ENCODE assay signal across 17 cellular contexts in the genomic region with DNA sequence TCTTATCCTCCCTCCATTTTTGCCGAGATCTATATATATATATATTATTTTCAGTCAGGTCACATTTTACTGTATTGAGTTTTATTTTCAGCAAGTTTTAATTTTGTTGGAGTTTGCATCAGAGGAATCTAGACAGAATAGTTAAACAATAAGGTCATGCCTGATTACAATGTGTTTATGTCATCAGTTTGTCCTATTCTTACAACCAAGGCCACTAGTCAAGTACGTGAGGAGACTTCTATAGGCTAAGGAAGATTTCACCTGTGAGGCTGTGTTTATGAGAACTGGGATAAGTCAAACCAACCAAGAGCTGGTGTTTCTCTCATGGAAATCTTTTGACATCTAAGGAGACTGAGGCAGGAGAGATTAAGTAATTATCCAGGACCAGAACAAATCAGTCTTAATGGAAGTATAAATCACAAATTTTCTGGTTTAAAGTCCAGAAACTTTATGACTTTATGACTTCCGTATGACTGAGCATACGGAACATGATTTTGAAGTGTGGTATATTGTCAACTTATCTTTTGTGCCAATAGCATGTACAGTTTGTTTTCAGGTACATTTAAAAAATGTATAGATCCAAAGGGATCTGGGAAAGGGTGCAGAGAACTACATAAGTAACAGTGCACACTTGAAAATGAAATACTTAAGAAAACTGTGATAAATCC.
A peak's percentile ranks its signal among the peaks of the same experiment; 100 is the strongest.
DNase-seq lines count a peak whose midpoint lies in the region; ATAC-seq, FAIRE-seq and TF ChIP-seq lines count a peak whose summit lies in the region.
"Had no signal": no experiment of that assay in that cellular context is flagged by ENCODE, and none has a peak within 500 bp of the region (broad histone marks: within the 10 kb centered on the region; RNA-seq: fewer than 3 reads in every experiment).

No MANE protein-coding gene starts in this region.

- H3K9me2 ChIP-seq in hepatocyte (replicated peaks; ENCODE audit: insufficient read depth), result no peaks in the 10 kb centered on the region

- no peak overlapping the region for H3K4me3 ChIP-seq in adipocyte (ENCODE audit: low read length)
- H3K4me3 ChIP-seq in hepatocyte, result no peak overlapping the region
- H3K4me3 ChIP-seq in mucosa of descending colon, result no peak overlapping the region
- H3K4me3 ChIP-seq in small intestine (ENCODE audit: low read depth in 1 of 2, low read length in 2 of 2), result no peak overlapping the region
- H3K4me3 ChIP-seq: A549 had no signal

- intact Hi-C loops in mucosa of descending colon (cut with DNase I, micrococcal nuclease), result no loop called here

- H3K4me1 ChIP-seq in adipocyte (ENCODE audit: control insufficient read depth, insufficient read depth, low read length) (peaks cover 31% of the 10 kb centered on the region), hepatocyte (ENCODE audit: insufficient read depth) (no peaks in the 10 kb centered on the region), mucosa of descending colon (ENCODE audit: low read depth) (peaks cover 5% of the 10 kb centered on the region), small intestine (ENCODE audit: control insufficient read depth in 2 of 2, insufficient read depth in 1 of 2, low read depth in 1 of 2, low read length in 1 of 2) (no peaks in the 10 kb centered on the region)
- H3K4me1 ChIP-seq: A549 had no signal

- 89% methylated on average over 4 of the region's 4 CpGs for WGBS in hepatocyte (ENCODE audit: low lambda C conversion rate, missing lambda C conversion rate)
- WGBS in small intestine, 3 donors, result 41 to 73% (median 54%) methylated on average over 4 of the region's 4 CpGs

- H2AFZ ChIP-seq in hepatocyte, result no peak overlapping the region

- no peak for FAIRE-seq in small intestine (lab: Jason Lieb, UNC)
- FAIRE-seq: A549, GM12891, GM19239 had no signal

- H3K27me3 ChIP-seq in adipocyte (replicated peaks; ENCODE audit: control insufficient read depth, insufficient read depth, low read length) (no peaks in the 10 kb centered on the region), hepatocyte (no peaks in the 10 kb centered on the region), small intestine (ENCODE audit: control insufficient read depth in 2 of 2, insufficient read depth in 2 of 2, low read length in 2 of 2) (no peaks in the 10 kb centered on the region)
- H3K27me3 ChIP-seq: BE2C had no signal

- no peak for TF ChIP-seq CTCF in hepatocyte (IDR thresholded peaks at IDR 0.05; ENCODE audit: poor library complexity)
- TF ChIP-seq CTCF in mucosa of descending colon (IDR thresholded peaks at IDR 0.05), result no peak

- no peak overlapping the region for H3K9ac ChIP-seq in adipocyte (ENCODE audit: low read length)

- peak; percentile 9 for DNase-seq in adipocyte (ENCODE audit: low read depth)
- no peak for DNase-seq in hepatocyte (ENCODE audit: low spot score)
- no peak for DNase-seq in mucosa of descending colon
- DNase-seq in small intestine, result peak; percentile 76
- DNase-seq in KG1 (lab: John Stamatoyannopoulos, UW), result no peak
- no peak for DNase-seq in NCI-H446 (lab: John Stamatoyannopoulos, UW)
- DNase-seq: BE2C; CD4-positive, alpha-beta memory T cell; DMS153; DMS79 treated with DMSO at 0.1 percent for 48 hours; EL; H7 had no signal

- H3K9me3 ChIP-seq in adipocyte (ENCODE audit: control insufficient read depth, low read length) (no peaks in the 10 kb centered on the region), hepatocyte (ENCODE audit: low read depth) (no peaks in the 10 kb centered on the region), mucosa of descending colon (no peaks in the 10 kb centered on the region), small intestine (ENCODE audit: control insufficient read depth, low read depth) (no peaks in the 10 kb centered on the region)
- H3K9me3 ChIP-seq: A549, BE2C had no signal

- ATAC-seq in mucosa of descending colon, result peak; percentile 60
- ATAC-seq in GM21786 (IDR thresholded peaks at IDR 0.05; ENCODE audit: unreplicated experiment), result no peak
- ATAC-seq: A549 had no signal

- peak overlapping the region; percentile 8 for H3K4me2 ChIP-seq in hepatocyte
- H3K4me2 ChIP-seq: A549 had no signal

- H4K20me1 ChIP-seq in hepatocyte (ENCODE audit: insufficient read depth, poor library complexity, severe bottlenecking), result no peaks in the 10 kb centered on the region

- H3K27ac ChIP-seq in hepatocyte (peak overlapping the region; percentile 18), small intestine (ENCODE audit: low read depth in 1 of 2, low read length in 1 of 2) (no peak overlapping the region)
- H3K27ac ChIP-seq: A549, C4-2B had no signal

- H3K36me3 ChIP-seq in adipocyte (ENCODE audit: control insufficient read depth, insufficient read depth, low read length, severe bottlenecking) (no peaks in the 10 kb centered on the region), hepatocyte (replicated peaks; ENCODE audit: insufficient read depth, low read depth) (no peaks in the 10 kb centered on the region), mucosa of descending colon (ENCODE audit: low read depth) (no peaks in the 10 kb centered on the region), small intestine (ENCODE audit: control insufficient read depth in 2 of 2, insufficient read depth in 2 of 2, low read length in 2 of 2) (no peaks in the 10 kb centered on the region)
- H3K36me3 ChIP-seq: BE2C had no signal

- no peaks in the 10 kb centered on the region for H3K79me2 ChIP-seq in hepatocyte

Comparison
In these comparisons a context has a peak if more than half of its experiments do, and no peak if none do; other contexts are left out.
1. DNase-seq: peak in adipocyte (single experiment) and small intestine (single experiment); none in hepatocyte (single experiment), mucosa of descending colon (0 of 3), KG1 (single experiment) and NCI-H446 (0 of 2).